ENCODE assay signal across 18 cellular contexts in the genomic region with DNA sequence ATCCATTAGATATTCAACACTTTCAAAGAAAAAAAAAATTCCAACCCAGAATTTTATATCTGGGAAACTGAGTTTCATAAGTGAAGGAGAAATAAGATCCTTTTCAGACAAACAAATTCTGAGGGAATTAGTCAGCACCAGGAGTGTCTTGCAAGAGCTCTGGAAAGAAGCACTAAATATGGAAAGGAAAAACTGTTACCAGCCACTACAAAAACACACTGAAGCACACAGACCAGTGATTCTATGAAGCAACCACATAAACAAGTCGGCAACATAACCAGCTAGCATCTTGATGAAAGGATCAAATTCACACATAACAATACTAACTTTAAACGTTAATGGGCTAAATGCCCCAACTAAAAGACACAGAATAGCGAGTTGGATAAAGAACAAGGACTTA.
DNase-seq lines count a peak whose midpoint lies in the region; ATAC-seq and TF ChIP-seq lines count a peak whose summit lies in the region.
"Had no signal": no experiment of that assay in that cellular context is flagged by ENCODE, and none has a peak within 500 bp of the region (broad histone marks: within the 10 kb centered on the region; RNA-seq: fewer than 3 reads in every experiment).

No MANE protein-coding gene starts in this region.

- ATAC-seq in omental fat pad (ENCODE audit: low FRiP score) (no peak), left lung (no peak)
- ATAC-seq: CD8-positive, alpha-beta T cell; HCT116; HepG2 had no signal

- H3K4me3 ChIP-seq in choroid plexus epithelial cell (ENCODE audit: low read depth, low read length), result no peak overlapping the region
- H3K4me3 ChIP-seq in left lung, result no peak overlapping the region
- H3K4me3 ChIP-seq: BLaER1 treated with 17β-estradiol and CSF1 and Interleukin-3, amounts not matched to agents 10 nM and 100 nM had no signal

- no peaks in the 10 kb centered on the region for H3K27me3 ChIP-seq in left lung
- H3K27me3 ChIP-seq: BLaER1 treated with 17β-estradiol and CSF1 and Interleukin-3, amounts not matched to agents 10 nM and 100 nM had no signal

- peaks cover 0 to 6% of the 10 kb centered on the region in 2 donors for H3K9me3 ChIP-seq in left lung

- H3K4me1 ChIP-seq in left lung, result no peaks in the 10 kb centered on the region

- no peak overlapping the region for H3K27ac ChIP-seq in left lung
- H3K27ac ChIP-seq: BLaER1 treated with 17β-estradiol and CSF1 and Interleukin-3, amounts not matched to agents 10 nM and 100 nM had no signal

- no peaks in the 10 kb centered on the region for H3K36me3 ChIP-seq in left lung
- H3K36me3 ChIP-seq: BLaER1 treated with 17β-estradiol and CSF1 and Interleukin-3, amounts not matched to agents 10 nM and 100 nM had no signal

- DNase-seq in HT1080 (ENCODE audit: low read depth) (peak; percentile 21), astrocyte of the hippocampus (ENCODE audit: low read depth, low spot score) (peak; percentile 7), choroid plexus epithelial cell (ENCODE audit: low read depth) (peak; percentile 9), renal cortical epithelial cell (ENCODE audit: low read depth) (peak; percentile 56), omental fat pad (ENCODE audit: low spot score) (no peak), left lung (no peak), midbrain (lab: John Stamatoyannopoulos, UW) (no peak)
- DNase-seq: Calu3; CD8-positive, alpha-beta T cell; DMS 273 treated with DMSO at 0.1 percent for 48 hours; DMS79; GF-D8; GOT3; H7; HFFc6 had no signal

- intact Hi-C loops in left lung (cut with DNase I), result no loop called here

- no peak for TF ChIP-seq CTCF in choroid plexus epithelial cell (conservative IDR thresholded peaks at IDR 0.05; ENCODE audit: low read depth, low read length)
- no peak for TF ChIP-seq CTCF in omental fat pad (IDR thresholded peaks at IDR 0.05)
- no peak for TF ChIP-seq CTCF in left lung (IDR thresholded peaks at IDR 0.05)

Comparison
In these comparisons a context has a peak if more than half of its experiments do, and no peak if none do; other contexts are left out.
1. DNase-seq: peak in HT1080 (single experiment), astrocyte of the hippocampus (single experiment), choroid plexus epithelial cell (single experiment) and renal cortical epithelial cell (single experiment); none in omental fat pad (single experiment), left lung (0 of 2) and midbrain (single experiment).